11 cellular contexts compared by ENCODE assay signal in the genomic region with DNA sequence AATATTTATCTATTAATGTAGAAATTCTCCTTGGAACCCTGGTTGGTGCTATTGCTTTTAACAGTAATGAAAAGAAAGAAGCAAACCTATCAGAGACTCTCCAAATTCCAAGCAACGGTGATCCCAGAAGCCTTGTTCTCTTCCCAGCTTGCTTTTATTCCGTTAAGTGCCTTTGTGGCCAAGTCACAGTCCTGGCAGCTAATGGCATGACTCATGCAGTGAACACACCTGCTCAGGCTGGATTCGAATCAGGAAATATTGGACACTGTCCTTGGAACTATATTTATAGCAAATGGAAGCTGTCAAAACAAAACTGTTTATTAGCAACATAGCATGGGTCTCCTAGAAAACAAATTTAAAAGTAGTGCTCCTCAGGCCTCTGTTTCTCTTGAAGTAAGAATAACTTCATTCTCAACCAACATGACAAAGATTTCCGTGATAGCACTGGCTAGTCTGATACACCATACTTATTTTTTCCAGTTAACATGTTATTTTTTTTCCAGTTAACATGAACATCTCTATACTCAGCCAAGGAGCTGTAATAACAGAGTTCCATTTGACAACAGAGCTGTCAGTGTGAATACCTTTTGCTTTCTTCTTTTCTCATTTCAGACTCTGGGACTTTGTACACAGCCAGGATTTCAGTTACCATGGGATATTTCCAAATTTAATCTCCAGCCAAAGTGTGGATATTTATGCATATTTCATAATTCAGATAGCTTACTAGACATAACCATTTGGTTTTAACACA.
DNase-seq lines count a peak whose midpoint lies in the region; ATAC-seq and TF ChIP-seq lines count a peak whose summit lies in the region.
"Had no signal": no experiment of that assay in that cellular context is flagged by ENCODE, and none has a peak within 500 bp of the region (broad histone marks: within the 10 kb centered on the region; RNA-seq: fewer than 3 reads in every experiment).

No MANE protein-coding gene starts in this region.

- H3K4me3 ChIP-seq in transverse colon = no peak overlapping the region
- H3K4me3 ChIP-seq: smooth muscle cell had no signal

- H3K4me1 ChIP-seq in transverse colon = peaks cover 0 to 18% (median 3%) of the 10 kb centered on the region in 4 donors

- ATAC-seq in HG02852 (IDR thresholded peaks at IDR 0.05; ENCODE audit: unreplicated experiment) = no peak

- H3K27ac ChIP-seq in RWPE1 (no peak overlapping the region), transverse colon (peak overlapping the region in 3 of 4 donors; percentile 34 to 58 (median 34))
- H3K27ac ChIP-seq: VCaP had no signal

- in situ Hi-C loops in transverse colon (cut with MboI; ENCODE audit: low pct_ligation_motif_present in 1 of 4, low pct_unique_long_range_greater_than_20kb in 1 of 4, low sequenced_read_pairs in 3 of 4) = no loop called here

- POLR2A ChIA-PET in RWPE1 (lab: Yijun Ruan, JAX; ENCODE audit: low non-redundant PET) = no interaction called here
- POLR2A ChIA-PET in activated CD4-positive, alpha-beta memory T cell treated with anti-CD3 and anti-CD28 coated beads, Interleukin-2, amount 10 ng/mL, durations not matched to agents 7 days and 5 days (lab: Charles Lee) = no interaction called here

- no peaks in the 10 kb centered on the region for H3K27me3 ChIP-seq in transverse colon

- no peak overlapping the region for H3K4me3 Mint-ChIP-seq in activated CD4-positive, alpha-beta memory T cell treated with anti-CD3 and anti-CD28 coated beads, Interleukin-2, amount 10 ng/mL, durations not matched to agents 7 days and 5 days
- H3K4me3 Mint-ChIP-seq: IgD-negative memory B cell had no signal

- no peaks in the 10 kb centered on the region for H3K9me3 Mint-ChIP-seq in activated CD4-positive, alpha-beta memory T cell treated with anti-CD3 and anti-CD28 coated beads, Interleukin-2, amount 10 ng/mL, durations not matched to agents 7 days and 5 days

- intact Hi-C loops in transverse colon (cut with DNase I; ENCODE audit: low total_unique reads) = no loop called here

- 23 to 41% methylated on average over 4 of the region's 4 CpGs for WGBS in transverse colon (ENCODE audit: low coverage in 1 of 2), 2 donors

- peak; percentile 74 for DNase-seq in NCI-H128 (lab: John Stamatoyannopoulos, UW; ENCODE audit: unreplicated experiment)
- DNase-seq in RWPE1 (ENCODE audit: low spot score) = peak; percentile 77
- DNase-seq in iris pigment epithelial cell (ENCODE audit: low read depth) = peak; percentile 9
- DNase-seq in transverse colon = peak; percentile 36
- DNase-seq in activated CD4-positive, alpha-beta memory T cell treated with anti-CD3 and anti-CD28 coated beads, Interleukin-2, amount 10 ng/mL, durations not matched to agents 7 days and 5 days = no peak
- DNase-seq in NOMO-1 treated with dmso at 0.1 percent for 144 hours (lab: John Stamatoyannopoulos, UW; ENCODE audit: unreplicated experiment) = no peak
- DNase-seq: head of caudate nucleus had no signal

- peaks cover 12% of the 10 kb centered on the region for H3K27me3 Mint-ChIP-seq in activated CD4-positive, alpha-beta memory T cell treated with anti-CD3 and anti-CD28 coated beads, Interleukin-2, amount 10 ng/mL, durations not matched to agents 7 days and 5 days

- TF ChIP-seq CTCF in RWPE1 (conservative IDR thresholded peaks at IDR 0.05; ENCODE audit: low read depth) (no peak), transverse colon (IDR thresholded peaks at IDR 0.05) (no peak)

- no peaks in the 10 kb centered on the region for H3K9me3 ChIP-seq in transverse colon

- CTCF ChIA-PET in RWPE1 (lab: Yijun Ruan, JAX) = interaction anchor here (0.7 to 2.7 kb wide), 2 partner anchors 510 to 690 kb away, joined by 5 to 18 read pairs; no protein-coding TSS in a partner anchor
- CTCF ChIA-PET in activated CD4-positive, alpha-beta memory T cell treated with anti-CD3 and anti-CD28 coated beads, Interleukin-2, amount 10 ng/mL, durations not matched to agents 7 days and 5 days (lab: Charles Lee) = interaction anchor here (0.9 to 3.3 kb wide), 2 partner anchors 504 to 514 kb away, joined by 4 to 12 read pairs; no protein-coding TSS in a partner anchor

- H3K36me3 Mint-ChIP-seq in activated CD4-positive, alpha-beta memory T cell treated with anti-CD3 and anti-CD28 coated beads, Interleukin-2, amount 10 ng/mL, durations not matched to agents 7 days and 5 days (ENCODE audit: low read depth) = no peaks in the 10 kb centered on the region

- H3K36me3 ChIP-seq in transverse colon = no peaks in the 10 kb centered on the region

- no peak for TF ChIP-seq POLR2A in transverse colon (IDR thresholded peaks at IDR 0.05)

- no peak for TF ChIP-seq EP300 in transverse colon (IDR thresholded peaks at IDR 0.05; ENCODE audit: low read depth)

- H3K27ac Mint-ChIP-seq in activated CD4-positive, alpha-beta memory T cell treated with anti-CD3 and anti-CD28 coated beads, Interleukin-2, amount 10 ng/mL, durations not matched to agents 7 days and 5 days = no peak overlapping the region
- H3K27ac Mint-ChIP-seq: IgD-negative memory B cell had no signal

- peaks cover 12% of the 10 kb centered on the region for H3K4me1 Mint-ChIP-seq in activated CD4-positive, alpha-beta memory T cell treated with anti-CD3 and anti-CD28 coated beads, Interleukin-2, amount 10 ng/mL, durations not matched to agents 7 days and 5 days

Comparison
In these comparisons a context has a peak if more than half of its experiments do, and no peak if none do; other contexts are left out.
1. DNase-seq: peak in NCI-H128 (single experiment), RWPE1 (single experiment), iris pigment epithelial cell (single experiment) and transverse colon (single experiment); none in activated CD4-positive, alpha-beta memory T cell treated with anti-CD3 and anti-CD28 coated beads, Interleukin-2, amount 10 ng/mL, durations not matched to agents 7 days and 5 days (single experiment) and NOMO-1 treated with dmso at 0.1 percent for 144 hours (single experiment).